1 cellular context compared by ENCODE assay signal in the genomic region with DNA sequence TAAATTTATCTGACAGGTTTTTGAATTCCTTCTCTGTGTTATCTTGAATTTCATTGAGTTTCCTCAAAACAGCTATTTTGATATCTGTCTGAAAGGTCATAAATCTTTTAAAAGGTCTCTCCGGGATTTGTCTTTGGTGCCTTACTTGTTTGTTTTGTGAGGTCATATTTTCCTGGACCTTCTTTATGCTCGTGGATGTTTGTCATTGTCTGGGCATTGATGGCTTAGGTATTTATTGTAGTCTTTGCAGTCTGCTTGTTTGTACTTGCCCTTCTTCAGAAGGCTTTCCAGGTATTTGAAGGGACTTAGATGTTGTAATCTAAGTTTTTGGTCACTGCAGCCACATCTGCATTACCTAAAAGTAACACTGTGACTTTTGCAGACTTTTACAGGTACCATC.
TF ChIP-seq lines count a peak whose summit lies in the region.

No MANE protein-coding gene starts in this region.

TF ChIP-seq in HEK293, 187 proteins besides CTCF, POLR2A, EP300 and RAD21 (continued from another document and continues in another):
- peak; percentile 24; the same call in 1 of the 2 replicates for TF ChIP-seq GLIS1 (tag by site-specific recombination; IDR thresholded peaks at IDR 0.05)
- no peak for TF ChIP-seq ZNF169 (tag by site-specific recombination; IDR thresholded peaks at IDR 0.05)
- TF ChIP-seq HOXC10 (CRISPR knock-in tag; IDR thresholded peaks at IDR 0.05): no peak
- no peak for TF ChIP-seq ZNF202 (tag by site-specific recombination; IDR thresholded peaks at IDR 0.05; ENCODE audit: borderline replicate concordance)
- TF ChIP-seq ZNF426 (tag by site-specific recombination; IDR thresholded peaks at IDR 0.05): no peak
- peak; percentile 93 for TF ChIP-seq ZNF843 (tag by site-specific recombination; IDR thresholded peaks at IDR 0.05)
- no peak for TF ChIP-seq ZBTB49 (tag by site-specific recombination; IDR thresholded peaks at IDR 0.05; ENCODE audit: low read depth)
- peak; percentile 87 for TF ChIP-seq MEIS1 (CRISPR knock-in tag; IDR thresholded peaks at IDR 0.05; ENCODE audit: borderline replicate concordance)
- peak; percentile 84 for TF ChIP-seq ZXDB (tag by site-specific recombination; IDR thresholded peaks at IDR 0.05)
- TF ChIP-seq SCRT2 (tag by site-specific recombination; IDR thresholded peaks at IDR 0.05): no peak
- no peak for TF ChIP-seq ZNF292 (tag by site-specific recombination; IDR thresholded peaks at IDR 0.05; ENCODE audit: borderline replicate concordance, low read depth)
- TF ChIP-seq ZBTB8A (tag by site-specific recombination; IDR thresholded peaks at IDR 0.05): no peak
- no peak for TF ChIP-seq ZNF112 (tag by site-specific recombination; IDR thresholded peaks at IDR 0.05)
- no peak for TF ChIP-seq SETDB1 (IDR thresholded peaks at IDR 0.05; ENCODE audit: insufficient read length, low read length)
- TF ChIP-seq SCRT1 (tag by site-specific recombination; IDR thresholded peaks at IDR 0.05; ENCODE audit: borderline replicate concordance): no peak
- peak; percentile 31 for TF ChIP-seq ZNF335 (tag by site-specific recombination; conservative IDR thresholded peaks at IDR 0.05)
- TF ChIP-seq ZNF132 (tag by site-specific recombination; IDR thresholded peaks at IDR 0.05; ENCODE audit: borderline replicate concordance): no peak
- TF ChIP-seq KLF9 (tag by site-specific recombination; IDR thresholded peaks at IDR 0.05; ENCODE audit: low read depth): no peak
- no peak for TF ChIP-seq ZNF157 (tag by site-specific recombination; IDR thresholded peaks at IDR 0.05)
- no peak for TF ChIP-seq ZNF624 (tag by site-specific recombination; IDR thresholded peaks at IDR 0.05)
- TF ChIP-seq ZNF654 (tag by site-specific recombination; IDR thresholded peaks at IDR 0.05; ENCODE audit: low read depth): no peak
- TF ChIP-seq, protein P1, sequence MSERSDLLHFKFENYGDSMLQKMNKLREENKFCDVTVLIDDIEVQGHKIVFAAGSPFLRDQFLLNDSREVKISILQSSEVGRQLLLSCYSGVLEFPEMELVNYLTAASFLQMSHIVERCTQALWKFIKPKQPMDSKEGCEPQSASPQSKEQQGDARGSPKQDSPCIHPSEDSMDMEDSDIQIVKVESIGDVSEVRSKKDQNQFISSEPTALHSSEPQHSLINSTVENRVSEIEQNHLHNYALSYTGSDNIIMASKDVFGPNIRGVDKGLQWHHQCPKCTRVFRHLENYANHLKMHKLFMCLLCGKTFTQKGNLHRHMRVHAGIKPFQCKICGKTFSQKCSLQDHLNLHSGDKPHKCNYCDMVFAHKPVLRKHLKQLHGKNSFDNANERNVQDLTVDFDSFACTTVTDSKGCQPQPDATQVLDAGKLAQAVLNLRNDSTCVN (tag by site-specific recombination; optimal IDR thresholded peaks at IDR 0.05): no peak
- no peak for TF ChIP-seq EGR2 (tag by site-specific recombination; IDR thresholded peaks at IDR 0.05; ENCODE audit: low read depth)
- 0 out of 2 replicates have a peak, but pooled peaks have one; percentile 33 for TF ChIP-seq IKZF3 (tag by site-specific recombination; IDR thresholded peaks at IDR 0.05)
- no peak for TF ChIP-seq ZNF404 (tag by site-specific recombination; IDR thresholded peaks at IDR 0.05)
- peak; percentile 85 for TF ChIP-seq KLF8 (tag by site-specific recombination; IDR thresholded peaks at IDR 0.05)
- no peak for TF ChIP-seq ZNF175 (tag by site-specific recombination; IDR thresholded peaks at IDR 0.05)
- peak; percentile 36 for TF ChIP-seq ZBTB17 (tag by site-specific recombination; IDR thresholded peaks at IDR 0.05)
- TF ChIP-seq ELK4 (IDR thresholded peaks at IDR 0.05; ENCODE audit: borderline replicate concordance, low read depth, low read length): no peak
- no peak for TF ChIP-seq ZNF707 (tag by site-specific recombination; IDR thresholded peaks at IDR 0.05)
- TF ChIP-seq ZFHX2 (tag by site-specific recombination; conservative IDR thresholded peaks at IDR 0.05): no peak
- TF ChIP-seq ZNF324 (tag by site-specific recombination; IDR thresholded peaks at IDR 0.05): no peak
- TF ChIP-seq, protein P2, sequence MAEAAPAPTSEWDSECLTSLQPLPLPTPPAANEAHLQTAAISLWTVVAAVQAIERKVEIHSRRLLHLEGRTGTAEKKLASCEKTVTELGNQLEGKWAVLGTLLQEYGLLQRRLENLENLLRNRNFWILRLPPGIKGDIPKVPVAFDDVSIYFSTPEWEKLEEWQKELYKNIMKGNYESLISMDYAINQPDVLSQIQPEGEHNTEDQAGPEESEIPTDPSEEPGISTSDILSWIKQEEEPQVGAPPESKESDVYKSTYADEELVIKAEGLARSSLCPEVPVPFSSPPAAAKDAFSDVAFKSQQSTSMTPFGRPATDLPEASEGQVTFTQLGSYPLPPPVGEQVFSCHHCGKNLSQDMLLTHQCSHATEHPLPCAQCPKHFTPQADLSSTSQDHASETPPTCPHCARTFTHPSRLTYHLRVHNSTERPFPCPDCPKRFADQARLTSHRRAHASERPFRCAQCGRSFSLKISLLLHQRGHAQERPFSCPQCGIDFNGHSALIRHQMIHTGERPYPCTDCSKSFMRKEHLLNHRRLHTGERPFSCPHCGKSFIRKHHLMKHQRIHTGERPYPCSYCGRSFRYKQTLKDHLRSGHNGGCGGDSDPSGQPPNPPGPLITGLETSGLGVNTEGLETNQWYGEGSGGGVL (tag by site-specific recombination; IDR thresholded peaks at IDR 0.05): peak; percentile 41; the same call in 1 of the 2 replicates
- peak; percentile 43; the same call in 1 of the 2 replicates for TF ChIP-seq MZF1 (tag by site-specific recombination; IDR thresholded peaks at IDR 0.05; ENCODE audit: borderline replicate concordance)
- TF ChIP-seq TCF7L2 (IDR thresholded peaks at IDR 0.05; ENCODE audit: borderline replicate concordance, low read depth, low read length): peak; percentile 61; the same call in 1 of the 2 replicates
- TF ChIP-seq, protein P3, sequence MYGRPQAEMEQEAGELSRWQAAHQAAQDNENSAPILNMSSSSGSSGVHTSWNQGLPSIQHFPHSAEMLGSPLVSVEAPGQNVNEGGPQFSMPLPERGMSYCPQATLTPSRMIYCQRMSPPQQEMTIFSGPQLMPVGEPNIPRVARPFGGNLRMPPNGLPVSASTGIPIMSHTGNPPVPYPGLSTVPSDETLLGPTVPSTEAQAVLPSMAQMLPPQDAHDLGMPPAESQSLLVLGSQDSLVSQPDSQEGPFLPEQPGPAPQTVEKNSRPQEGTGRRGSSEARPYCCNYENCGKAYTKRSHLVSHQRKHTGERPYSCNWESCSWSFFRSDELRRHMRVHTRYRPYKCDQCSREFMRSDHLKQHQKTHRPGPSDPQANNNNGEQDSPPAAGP (tag by site-specific recombination; IDR thresholded peaks at IDR 0.05): no peak
- TF ChIP-seq ZEB2 (tag by site-specific recombination; IDR thresholded peaks at IDR 0.05): 0 out of 2 replicates have a peak, but pooled peaks have one; percentile 55
- TF ChIP-seq ZNF560 (tag by site-specific recombination; IDR thresholded peaks at IDR 0.05; ENCODE audit: borderline replicate concordance): no peak
- 0 out of 2 replicates have a peak, but pooled peaks have one; percentile 58 for TF ChIP-seq ZNF24 (tag by site-specific recombination; IDR thresholded peaks at IDR 0.05)
- TF ChIP-seq, protein P4, sequence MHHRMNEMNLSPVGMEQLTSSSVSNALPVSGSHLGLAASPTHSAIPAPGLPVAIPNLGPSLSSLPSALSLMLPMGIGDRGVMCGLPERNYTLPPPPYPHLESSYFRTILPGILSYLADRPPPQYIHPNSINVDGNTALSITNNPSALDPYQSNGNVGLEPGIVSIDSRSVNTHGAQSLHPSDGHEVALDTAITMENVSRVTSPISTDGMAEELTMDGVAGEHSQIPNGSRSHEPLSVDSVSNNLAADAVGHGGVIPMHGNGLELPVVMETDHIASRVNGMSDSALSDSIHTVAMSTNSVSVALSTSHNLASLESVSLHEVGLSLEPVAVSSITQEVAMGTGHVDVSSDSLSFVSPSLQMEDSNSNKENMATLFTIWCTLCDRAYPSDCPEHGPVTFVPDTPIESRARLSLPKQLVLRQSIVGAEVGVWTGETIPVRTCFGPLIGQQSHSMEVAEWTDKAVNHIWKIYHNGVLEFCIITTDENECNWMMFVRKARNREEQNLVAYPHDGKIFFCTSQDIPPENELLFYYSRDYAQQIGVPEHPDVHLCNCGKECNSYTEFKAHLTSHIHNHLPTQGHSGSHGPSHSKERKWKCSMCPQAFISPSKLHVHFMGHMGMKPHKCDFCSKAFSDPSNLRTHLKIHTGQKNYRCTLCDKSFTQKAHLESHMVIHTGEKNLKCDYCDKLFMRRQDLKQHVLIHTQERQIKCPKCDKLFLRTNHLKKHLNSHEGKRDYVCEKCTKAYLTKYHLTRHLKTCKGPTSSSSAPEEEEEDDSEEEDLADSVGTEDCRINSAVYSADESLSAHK (tag by site-specific recombination; IDR thresholded peaks at IDR 0.05): peak; percentile 78
- TF ChIP-seq ZNF354C (tag by site-specific recombination; IDR thresholded peaks at IDR 0.05; ENCODE audit: borderline replicate concordance, low read depth): no peak
- no peak for TF ChIP-seq ZNF121 (tag by site-specific recombination; IDR thresholded peaks at IDR 0.05)
- TF ChIP-seq ZNF37A (tag by site-specific recombination; IDR thresholded peaks at IDR 0.05): no peak
- no peak for TF ChIP-seq ZNF449 (tag by site-specific recombination; IDR thresholded peaks at IDR 0.05)
- no peak for TF ChIP-seq ZNF16 (tag by site-specific recombination; IDR thresholded peaks at IDR 0.05; ENCODE audit: low read depth)
- TF ChIP-seq, protein P5, sequence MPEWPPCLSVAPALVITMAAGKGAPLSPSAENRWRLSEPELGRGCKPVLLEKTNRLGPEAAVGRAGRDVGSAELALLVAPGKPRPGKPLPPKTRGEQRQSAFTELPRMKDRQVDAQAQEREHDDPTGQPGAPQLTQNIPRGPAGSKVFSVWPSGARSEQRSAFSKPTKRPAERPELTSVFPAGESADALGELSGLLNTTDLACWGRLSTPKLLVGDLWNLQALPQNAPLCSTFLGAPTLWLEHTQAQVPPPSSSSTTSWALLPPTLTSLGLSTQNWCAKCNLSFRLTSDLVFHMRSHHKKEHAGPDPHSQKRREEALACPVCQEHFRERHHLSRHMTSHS (tag by site-specific recombination; IDR thresholded peaks at IDR 0.05): no peak
- TF ChIP-seq ZNF792 (tag by site-specific recombination; IDR thresholded peaks at IDR 0.05): no peak
- TF ChIP-seq ZNF558 (tag by site-specific recombination; IDR thresholded peaks at IDR 0.05): peak; percentile 48; the same call in 1 of the 2 replicates
- no peak for TF ChIP-seq ZNF585B (tag by site-specific recombination; IDR thresholded peaks at IDR 0.05)
- TF ChIP-seq ZNF660 (tag by site-specific recombination; IDR thresholded peaks at IDR 0.05): peak; percentile 71; the same call in 1 of the 2 replicates
- TF ChIP-seq ZNF76 (tag by site-specific recombination; IDR thresholded peaks at IDR 0.05; ENCODE audit: borderline replicate concordance, low read depth): no peak
- TF ChIP-seq, protein P6, sequence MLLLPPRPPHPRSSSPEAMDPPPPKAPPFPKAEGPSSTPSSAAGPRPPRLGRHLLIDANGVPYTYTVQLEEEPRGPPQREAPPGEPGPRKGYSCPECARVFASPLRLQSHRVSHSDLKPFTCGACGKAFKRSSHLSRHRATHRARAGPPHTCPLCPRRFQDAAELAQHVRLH (tag by site-specific recombination; IDR thresholded peaks at IDR 0.05): peak; percentile 76; the same call in 1 of the 2 replicates
- no peak for TF ChIP-seq KLF16 (tag by site-specific recombination; IDR thresholded peaks at IDR 0.05)
- TF ChIP-seq ZNF677 (tag by site-specific recombination; IDR thresholded peaks at IDR 0.05): no peak
- TF ChIP-seq KLF1 (tag by site-specific recombination; IDR thresholded peaks at IDR 0.05): no peak
- 0 out of 2 replicates have a peak, but pooled peaks have one; percentile 27 for TF ChIP-seq ZBTB7A (tag by site-specific recombination; IDR thresholded peaks at IDR 0.05; ENCODE audit: low read depth)
- TF ChIP-seq GLIS2 (tag by site-specific recombination; IDR thresholded peaks at IDR 0.05): no peak
- no peak for TF ChIP-seq ZNF211 (tag by site-specific recombination; IDR thresholded peaks at IDR 0.05; ENCODE audit: low read depth)
